ENCODE assay signal across 2 cellular contexts in the genomic region with DNA sequence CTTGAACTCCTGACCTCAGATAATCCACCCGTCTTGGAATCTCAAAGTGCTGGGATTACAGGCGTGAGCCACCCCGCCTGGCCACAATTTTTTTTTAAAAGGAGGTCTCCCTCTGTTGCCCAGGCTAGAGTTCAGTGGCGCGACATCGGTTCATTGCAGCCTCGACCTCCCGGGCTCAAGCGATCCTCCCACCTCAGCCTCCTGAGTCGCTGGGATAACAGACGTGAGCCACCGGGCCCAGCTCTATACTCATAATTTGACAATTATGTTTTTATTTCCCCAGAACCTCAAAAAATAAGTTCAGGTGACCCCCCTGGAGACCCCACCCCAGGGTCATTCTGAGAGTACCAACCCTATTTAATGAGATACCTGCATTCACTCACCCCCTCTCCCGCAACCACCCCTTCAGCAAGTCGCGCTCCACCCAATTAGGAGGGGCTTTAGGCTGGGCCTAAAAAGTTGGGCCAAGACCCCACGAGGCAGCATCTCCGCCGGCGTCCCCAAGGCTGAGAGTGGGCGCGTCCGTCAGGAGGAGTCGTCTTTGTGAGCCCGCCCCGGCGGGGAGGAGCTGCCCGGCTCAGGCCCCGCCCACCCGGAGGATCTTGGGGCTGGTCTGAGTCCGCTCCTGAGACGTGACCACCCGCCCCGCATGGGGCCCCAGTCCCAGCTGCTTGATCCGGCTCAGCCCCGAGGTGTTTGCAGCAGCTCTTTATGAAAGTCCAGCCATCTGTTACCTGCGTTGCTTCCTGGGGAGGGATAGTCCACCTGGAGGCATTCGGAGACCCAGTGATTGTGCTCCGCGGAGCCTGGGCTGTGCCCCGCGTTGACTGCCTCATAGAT.
TF ChIP-seq lines count a peak whose summit lies in the region.

ANKRD33 (plus strand) TSS at position 628 of the 840 bp plus-strand sequence; CDS start at position 712, 84 bp downstream.

TF ChIP-seq in IMR-90, 13 proteins besides CTCF, POLR2A, EP300 and RAD21:
- TF ChIP-seq RFX5 (IDR thresholded peaks at IDR 0.05; ENCODE audit: low read depth, low read length), result no peak
- no peak for TF ChIP-seq FOS (IDR thresholded peaks at IDR 0.05; ENCODE audit: low read depth, low read length)
- no peak for TF ChIP-seq MAFK (IDR thresholded peaks at IDR 0.05; ENCODE audit: low read depth, low read length)
- no peak for TF ChIP-seq MAZ (IDR thresholded peaks at IDR 0.05; ENCODE audit: borderline replicate concordance, low read depth, low read length)

TF ChIP-seq in H1, 55 proteins besides CTCF, POLR2A, EP300 and RAD21:
- TF ChIP-seq KDM4A (IDR thresholded peaks at IDR 0.05; ENCODE audit: low read depth, low read length, severe bottlenecking) (peak; percentile 44), CREB1 (IDR thresholded peaks at IDR 0.05) (0 out of 2 replicates have a peak, but pooled peaks have one; percentile 5), TBP (IDR thresholded peaks at IDR 0.05; ENCODE audit: low read depth, low read length) (no peak)
